Comparison of ENCODE assay signal across 14 cellular contexts in genomic region chr4:83255584-83255983, GRCh38. TPM values are rescaled to one million over a fixed set of nuclear protein-coding genes. Genes with fewer than 3 reads are reported as not detected.
A peak's percentile ranks its signal among the peaks of the same experiment; 100 is the strongest.
DNase-seq lines count a peak whose midpoint lies in the region; ATAC-seq and TF ChIP-seq lines count a peak whose summit lies in the region.
"Had no signal": no experiment of that assay in that cellular context is flagged by ENCODE, and none has a peak within 500 bp of the region (broad histone marks: within the 10 kb centered on the region; RNA-seq: fewer than 3 reads in every experiment).

No MANE protein-coding gene starts in this region.

- no peaks in the 10 kb centered on the region; the same call in 1 of the 2 replicates for H3K9me3 ChIP-seq in AG04450 (ENCODE audit: control insufficient read depth, insufficient read depth, low read length)

- CTCF ChIA-PET in AG04450 (lab: Charles Lee), result no interaction called here

- POLR2A ChIA-PET in AG04450 (lab: Yijun Ruan, JAX), result no interaction called here

- peak overlapping the region; percentile 21 for H3K27ac ChIP-seq in AG04450 (ENCODE audit: low read depth, low read length)

- ATAC-seq in left colon (peak; percentile 64), GM21360 (IDR thresholded peaks at IDR 0.05; ENCODE audit: unreplicated experiment) (no peak), GM18909 (IDR thresholded peaks at IDR 0.05; ENCODE audit: poor library complexity, unreplicated experiment) (no peak)
- ATAC-seq: CD8-positive, alpha-beta T cell; natural killer cell had no signal

- intact Hi-C loops in left colon (cut with DNase I, micrococcal nuclease), result no loop called here

- H3K4me3 ChIP-seq in AG04450 (ENCODE audit: low read depth, low read length) (no peak overlapping the region), astrocyte of the spinal cord (ENCODE audit: low read depth, low read length) (no peak overlapping the region)

- TF ChIP-seq CTCF in AG04450 (IDR thresholded peaks at IDR 0.05; ENCODE audit: low read depth, low read length) (no peak), astrocyte of the spinal cord (IDR thresholded peaks at IDR 0.05; ENCODE audit: low read depth, low read length) (no peak)

- in situ Hi-C loops in astrocyte of the spinal cord (cut with HindIII; ENCODE audit: low sequenced_read_pairs), result no loop called here

- no peak for DNase-seq in AG04450 (ENCODE audit: low read depth, low spot score)
- peak; percentile 36 for DNase-seq in HuH-7 (ENCODE audit: low spot score)
- peak; percentile 67 for DNase-seq in astrocyte of the spinal cord (ENCODE audit: low read depth, low spot score)
- DNase-seq in left colon, result no peak
- no peak for DNase-seq in effector CD4-positive, alpha-beta T cell
- DNase-seq in NCI-H2171 (lab: John Stamatoyannopoulos, UW), result no peak
- DNase-seq: activated CD4-positive, alpha-beta T cell treated with anti-CD3 and anti-CD28 coated beads, Interleukin-2, amount 10 ng/mL, durations not matched to agents 7 days and 5 days; amniotic stem cell; CD8-positive, alpha-beta T cell; natural killer cell; NCI-H1436 treated with DMSO at 0.1 percent for 48 hours; SHP77 had no signal

- no peaks in the 10 kb centered on the region for H3K27me3 ChIP-seq in AG04450 (ENCODE audit: control insufficient read depth, insufficient read depth, low read length)

RNA-seq across cellular contexts. Expression of gene COQ2, which starts 29.0 kb away (rescaled TPM):
- polyA plus RNA-seq in AG04450 (2011; rRNA removed), result 13.9 and 18.9 TPM in 2 replicates
- polyA minus RNA-seq in AG04450 (2011; rRNA and poly(A)+ RNA removed), result 10.0 and 12.1 TPM in 2 replicates
- 10 to 100 TPM; 18.9 to 23.3 TPM for total RNA-seq in left colon

Comparison
In these comparisons a context has a peak if more than half of its experiments do, and no peak if none do; other contexts are left out.
1. DNase-seq: peak in HuH-7 (single experiment) and astrocyte of the spinal cord (single experiment); none in AG04450 (single experiment), left colon (0 of 2), effector CD4-positive, alpha-beta T cell (single experiment) and NCI-H2171 (single experiment).